ENCODE assay signal across 16 cellular contexts in the genomic region with DNA sequence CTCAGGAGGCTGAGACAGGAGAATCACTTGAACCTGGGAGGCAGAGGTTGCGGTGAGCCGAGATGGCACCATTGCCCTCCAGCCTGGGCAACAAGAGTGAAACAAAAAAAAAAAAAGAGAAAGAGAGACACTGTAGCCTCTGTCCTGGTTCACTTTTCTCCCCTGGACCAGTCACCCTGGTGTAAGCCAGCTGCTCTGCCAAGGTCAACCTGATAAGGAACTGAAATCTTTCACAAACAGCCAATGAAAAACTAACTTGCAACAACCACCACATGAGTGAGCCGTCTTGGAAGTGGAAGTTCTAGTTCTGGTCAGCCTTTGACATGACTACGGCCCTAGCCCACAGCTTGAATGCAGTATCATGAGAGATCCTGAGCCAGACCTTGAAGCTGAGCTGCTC. TPM values are rescaled to one million over a fixed set of nuclear protein-coding genes. Genes with fewer than 3 reads are reported as not detected.
A peak's percentile ranks its signal among the peaks of the same experiment; 100 is the strongest.
DNase-seq lines count a peak whose midpoint lies in the region; ATAC-seq, FAIRE-seq and TF ChIP-seq lines count a peak whose summit lies in the region.
"Had no signal": no experiment of that assay in that cellular context is flagged by ENCODE, and none has a peak within 500 bp of the region (broad histone marks: within the 10 kb centered on the region; RNA-seq: fewer than 3 reads in every experiment).

No MANE protein-coding gene starts in this region.

- no peak overlapping the region for H3K4me3 Mint-ChIP-seq in T-helper 2 cell treated with Interferon-gamma antibody and Interleukin-4, amounts not matched to agents 5 μg/mL and 100 μg/mL, for 36 hours
- H3K4me3 Mint-ChIP-seq: brain, memory B cell had no signal

- H3K27ac Mint-ChIP-seq in T-helper 2 cell treated with Interferon-gamma antibody and Interleukin-4, amounts not matched to agents 5 μg/mL and 100 μg/mL, for 36 hours: no peak overlapping the region
- H3K27ac Mint-ChIP-seq: brain, memory B cell had no signal

- H3K4me1 Mint-ChIP-seq in T-helper 2 cell treated with Interferon-gamma antibody and Interleukin-4, amounts not matched to agents 5 μg/mL and 100 μg/mL, for 36 hours (ENCODE audit: low read depth): no peaks in the 10 kb centered on the region
- H3K4me1 Mint-ChIP-seq: brain, memory B cell had no signal

- peaks cover 4% of the 10 kb centered on the region for H3K9me3 Mint-ChIP-seq in T-helper 2 cell treated with Interferon-gamma antibody and Interleukin-4, amounts not matched to agents 5 μg/mL and 100 μg/mL, for 36 hours

- no peak for TF ChIP-seq CTCF in D721Med (IDR thresholded peaks at IDR 0.05; ENCODE audit: insufficient read depth, missing control alignments)

- ATAC-seq in GM21723 (IDR thresholded peaks at IDR 0.05; ENCODE audit: unreplicated experiment): peak; percentile 69
- peak; percentile 79 for ATAC-seq in left lobe of liver
- ATAC-seq in GM21423 (IDR thresholded peaks at IDR 0.05; ENCODE audit: unreplicated experiment): no peak

- no peak for FAIRE-seq in D721Med (lab: Jason Lieb, UNC)

- no peaks in the 10 kb centered on the region for H3K36me3 Mint-ChIP-seq in T-helper 2 cell treated with Interferon-gamma antibody and Interleukin-4, amounts not matched to agents 5 μg/mL and 100 μg/mL, for 36 hours (ENCODE audit: low read depth)
- H3K36me3 Mint-ChIP-seq: brain, memory B cell had no signal

- no peaks in the 10 kb centered on the region for H3K27me3 Mint-ChIP-seq in T-helper 2 cell treated with Interferon-gamma antibody and Interleukin-4, amounts not matched to agents 5 μg/mL and 100 μg/mL, for 36 hours (ENCODE audit: low read depth)
- H3K27me3 Mint-ChIP-seq: brain, memory B cell had no signal

- DNase-seq in CD1c-positive myeloid dendritic cell (ENCODE audit: extremely low spot score) (peak; percentile 80), NOMO-1 treated with dmso at 0.1 percent for 144 hours (lab: John Stamatoyannopoulos, UW; ENCODE audit: unreplicated experiment) (peak; percentile 5), left lobe of liver (ENCODE audit: low spot score) (peak; percentile 75), D721Med (ENCODE audit: insufficient read length, low spot score) (no peak), EL (no peak)
- DNase-seq in T-helper 2 cell treated with Interferon-gamma antibody and Interleukin-4, amounts not matched to agents 5 μg/mL and 100 μg/mL, for 36 hours (ENCODE audit: low spot score): no peak
- DNase-seq: activated gamma-delta T cell, Calu3, Kasumi-1, NCI-H187, NCI-H82, SK-N-SH had no signal

RNA-seq across cellular contexts. Expression of gene CXADR, which starts 36.8 kb away (rescaled TPM):
- 23.4 TPM for total RNA-seq in left lobe of liver

Comparison
In these comparisons a context has a peak if more than half of its experiments do, and no peak if none do; other contexts are left out.
1. DNase-seq: peak in CD1c-positive myeloid dendritic cell (single experiment), NOMO-1 treated with dmso at 0.1 percent for 144 hours (single experiment) and left lobe of liver (single experiment); none in T-helper 2 cell treated with Interferon-gamma antibody and Interleukin-4, amounts not matched to agents 5 μg/mL and 100 μg/mL, for 36 hours (single experiment), D721Med (single experiment) and EL (single experiment).